Comparison of ENCODE assay signal across 15 cellular contexts in the genomic region with DNA sequence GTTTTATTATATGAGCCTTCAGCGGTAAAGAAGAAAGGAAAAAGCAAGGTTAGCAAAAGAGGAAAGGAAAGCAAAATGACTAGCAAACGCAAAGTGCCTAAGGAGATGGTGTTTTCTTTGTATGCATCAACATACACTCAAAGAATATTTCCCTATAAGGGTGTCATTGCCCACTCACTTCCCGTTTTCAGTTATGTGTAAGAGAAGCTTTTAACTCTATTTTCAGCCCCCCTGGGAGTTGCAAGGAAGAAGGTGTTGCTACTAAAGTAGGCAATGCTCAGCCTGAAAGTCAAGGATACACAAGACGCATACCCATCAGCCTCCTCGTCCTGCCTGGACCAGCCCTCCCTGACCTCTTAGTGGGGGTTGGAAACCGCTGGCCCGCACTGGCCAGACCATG.
DNase-seq lines count a peak whose midpoint lies in the region; ATAC-seq and TF ChIP-seq lines count a peak whose summit lies in the region.
"Had no signal": no experiment of that assay in that cellular context is flagged by ENCODE, and none has a peak within 500 bp of the region (broad histone marks: within the 10 kb centered on the region; RNA-seq: fewer than 3 reads in every experiment).

No MANE protein-coding gene starts in this region.

- H3K4me3 Mint-ChIP-seq in activated B cell treated with CpG ODN at 0.5 μM for 24 hours = no peak overlapping the region
- no peak overlapping the region for H3K4me3 Mint-ChIP-seq in activated CD8-positive, alpha-beta T cell treated with anti-CD3 and anti-CD28 coated beads for 36 hours
- H3K4me3 Mint-ChIP-seq: endodermal cell had no signal

- H3K4me1 Mint-ChIP-seq in activated B cell treated with CpG ODN at 0.5 μM for 24 hours = peaks cover 8% of the 10 kb centered on the region
- H3K4me1 Mint-ChIP-seq in activated CD8-positive, alpha-beta T cell treated with anti-CD3 and anti-CD28 coated beads for 36 hours (ENCODE audit: low read depth) = no peaks in the 10 kb centered on the region
- H3K4me1 Mint-ChIP-seq: endodermal cell had no signal

- ATAC-seq in GM18861 (IDR thresholded peaks at IDR 0.05; ENCODE audit: unreplicated experiment) (peak; percentile 89), GM21529 (IDR thresholded peaks at IDR 0.05; ENCODE audit: unreplicated experiment) (peak; percentile 87), HG03139 (IDR thresholded peaks at IDR 0.05; ENCODE audit: unreplicated experiment) (peak; percentile 81), activated B cell treated with CpG ODN at 0.5 μM for 24 hours (ENCODE audit: low read depth) (peak; percentile 56)
- no peak for ATAC-seq in activated CD8-positive, alpha-beta T cell treated with anti-CD3 and anti-CD28 coated beads for 36 hours

- CTCF ChIA-PET in activated B cell treated with CpG ODN at 0.5 μM for 24 hours (lab: Charles Lee) = no interaction called here
- CTCF ChIA-PET in activated CD8-positive, alpha-beta T cell treated with anti-CD3 and anti-CD28 coated beads for 36 hours (lab: Charles Lee) = no interaction called here

- intact Hi-C loops in activated B cell treated with CpG ODN at 0.5 μM for 24 hours (cut with micrococcal nuclease) = no loop called here
- intact Hi-C loops in activated CD8-positive, alpha-beta T cell treated with anti-CD3 and anti-CD28 coated beads for 36 hours (cut with micrococcal nuclease) = no loop called here

- no peak overlapping the region for H3K27ac Mint-ChIP-seq in activated B cell treated with CpG ODN at 0.5 μM for 24 hours
- H3K27ac Mint-ChIP-seq in activated CD8-positive, alpha-beta T cell treated with anti-CD3 and anti-CD28 coated beads for 36 hours = no peak overlapping the region
- H3K27ac Mint-ChIP-seq: endodermal cell, progenitor cell of endocrine pancreas had no signal

- H3K36me3 Mint-ChIP-seq in activated B cell treated with CpG ODN at 0.5 μM for 24 hours (ENCODE audit: low read depth) = no peaks in the 10 kb centered on the region
- H3K36me3 Mint-ChIP-seq in activated CD8-positive, alpha-beta T cell treated with anti-CD3 and anti-CD28 coated beads for 36 hours (ENCODE audit: low read depth) = no peaks in the 10 kb centered on the region

- no peaks in the 10 kb centered on the region for H3K27me3 Mint-ChIP-seq in activated B cell treated with CpG ODN at 0.5 μM for 24 hours
- no peaks in the 10 kb centered on the region for H3K27me3 Mint-ChIP-seq in activated CD8-positive, alpha-beta T cell treated with anti-CD3 and anti-CD28 coated beads for 36 hours

- no peak for TF ChIP-seq CTCF in activated B cell treated with CpG ODN at 0.5 μM for 24 hours (IDR thresholded peaks at IDR 0.05)
- no peak for TF ChIP-seq CTCF in activated CD8-positive, alpha-beta T cell treated with anti-CD3 and anti-CD28 coated beads for 36 hours (IDR thresholded peaks at IDR 0.05)

- H3K27ac ChIP-seq in substantia nigra (ENCODE audit: low read depth, low read length, poor library complexity, severe bottlenecking) = no peak overlapping the region
- H3K27ac ChIP-seq: testis had no signal

- DNase-seq in activated B cell treated with CpG ODN at 0.5 μM for 24 hours (no peak), NCI-H524 (lab: John Stamatoyannopoulos, UW) (no peak), substantia nigra (lab: John Stamatoyannopoulos, UW) (no peak), cerebellar cortex (ENCODE audit: low spot score) (no peak)
- no peak for DNase-seq in activated CD8-positive, alpha-beta T cell treated with anti-CD3 and anti-CD28 coated beads for 36 hours
- DNase-seq: anterior cingulate cortex; endodermal cell; hippocampal formation; NCI-H1092; stimulated activated CD4-positive, alpha-beta T cell treated with anti-CD3 and anti-CD28 coated beads, Interleukin-4, amount 100 ng/mL, for 24 hours; testis had no signal

- peaks cover 2% of the 10 kb centered on the region for H3K9me3 Mint-ChIP-seq in activated B cell treated with CpG ODN at 0.5 μM for 24 hours
- peaks cover 3% of the 10 kb centered on the region for H3K9me3 Mint-ChIP-seq in activated CD8-positive, alpha-beta T cell treated with anti-CD3 and anti-CD28 coated beads for 36 hours

- POLR2A ChIA-PET in activated B cell treated with CpG ODN at 0.5 μM for 24 hours (lab: Charles Lee) = no interaction called here
- POLR2A ChIA-PET in activated CD8-positive, alpha-beta T cell treated with anti-CD3 and anti-CD28 coated beads for 36 hours (lab: Charles Lee) = no interaction called here
